ENCODE assay signal across 8 cellular contexts in the genomic region with DNA sequence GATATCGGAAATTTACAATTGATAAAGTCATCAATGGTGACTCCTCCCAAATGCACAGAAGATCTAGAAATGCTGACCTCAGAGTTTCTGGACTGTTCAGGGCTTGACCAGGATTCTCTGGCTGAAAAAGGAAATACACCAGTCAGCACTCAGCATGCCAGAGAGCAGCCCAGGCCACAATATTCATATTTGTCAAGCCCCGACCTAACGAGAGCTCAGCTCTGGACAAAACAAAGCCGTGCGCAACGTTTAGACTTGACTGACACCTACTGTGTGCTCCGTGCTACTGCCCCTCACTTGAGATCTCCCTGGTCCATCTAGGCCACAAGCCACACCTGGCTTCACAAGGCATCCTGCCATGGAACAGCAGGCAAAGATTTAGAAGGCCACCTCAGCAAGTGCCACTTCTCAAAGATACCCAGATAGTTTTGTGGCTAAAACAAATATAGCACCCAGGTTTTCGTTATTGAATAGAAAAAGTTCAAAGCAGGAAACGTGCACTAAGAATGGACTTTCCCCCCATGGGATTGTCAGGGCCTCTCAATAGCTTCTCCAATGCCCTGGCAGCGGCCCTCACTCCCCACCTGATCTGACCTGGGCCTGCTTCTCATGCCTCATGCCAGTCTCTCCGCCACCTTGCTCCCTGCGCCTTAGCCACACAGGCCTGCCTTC.
DNase-seq lines count a peak whose midpoint lies in the region; ATAC-seq lines count a peak whose summit lies in the region.

No MANE protein-coding gene starts in this region.

- DNase-seq in lung microvascular endothelial cell (ENCODE audit: low read depth in 2 of 2) (peak; percentile 58 to 89), T-helper 9 cell (no peak), NCI-H345 treated with DMSO at 0.1 percent for 48 hours (lab: John Stamatoyannopoulos, UW; ENCODE audit: unreplicated experiment) (no peak)
- DNase-seq in NK-92 treated with Interleukin-12 subunit alpha and Interleukin-12 subunit beta, amount 100 ng/mL, for 24 hours (lab: John Stamatoyannopoulos, UW) = no peak

- H3K4me3 ChIP-seq in BLaER1 = no peak overlapping the region

- H3K27ac ChIP-seq in BLaER1 = peak overlapping the region; percentile 70
- H3K27ac ChIP-seq in angular gyrus (ENCODE audit: low read depth, low read length) = peak overlapping the region; percentile 59

- H3K36me3 ChIP-seq in BLaER1 = peaks cover 43% of the 10 kb centered on the region

- ATAC-seq in GM18907 (IDR thresholded peaks at IDR 0.05; ENCODE audit: unreplicated experiment) (peak; percentile 73), HG03432 (IDR thresholded peaks at IDR 0.05; ENCODE audit: unreplicated experiment) (peak; percentile 84)

- H3K9ac ChIP-seq in BLaER1 = peak overlapping the region; percentile 66

- peak overlapping the region; percentile 90 for H3K4me2 ChIP-seq in BLaER1

- H3K27me3 ChIP-seq in BLaER1 = no peaks in the 10 kb centered on the region

- H3K9me3 ChIP-seq in BLaER1 = no peaks in the 10 kb centered on the region

- peaks cover 83% of the 10 kb centered on the region for H3K4me1 ChIP-seq in BLaER1

- peaks cover 100% of the 10 kb centered on the region for H4K20me1 ChIP-seq in BLaER1

Comparison
In these comparisons a context has a peak if more than half of its experiments do, and no peak if none do; other contexts are left out.
1. DNase-seq: peak in lung microvascular endothelial cell (2 of 2); none in NK-92 treated with Interleukin-12 subunit alpha and Interleukin-12 subunit beta, amount 100 ng/mL, for 24 hours (single experiment), T-helper 9 cell (single experiment) and NCI-H345 treated with DMSO at 0.1 percent for 48 hours (single experiment).